In genomic region chr4:7185487-7186030, GRCh38 we compare ENCODE assay signal across 17 cellular contexts. TPM values are rescaled to one million over a fixed set of nuclear protein-coding genes. Genes with fewer than 3 reads are reported as not detected.
"Had no signal": no experiment of that assay in that cellular context is flagged by ENCODE, and none has a peak within 500 bp of the region (broad histone marks: within the 10 kb centered on the region; RNA-seq: fewer than 3 reads in every experiment).

No MANE protein-coding gene starts in this region.

- H3K4me3 ChIP-seq: esophagus muscularis mucosa, SK-N-MC, thoracic aorta, upper lobe of left lung had no signal

- H3K27ac ChIP-seq: esophagus muscularis mucosa, SK-N-MC, thoracic aorta, upper lobe of left lung had no signal

- H3K9me3 ChIP-seq: esophagus muscularis mucosa, thoracic aorta, upper lobe of left lung had no signal

- H3K4me1 ChIP-seq: esophagus muscularis mucosa, upper lobe of left lung had no signal

- H3K4me3 Mint-ChIP-seq: activated T-cell treated with anti-CD3 and anti-CD28 coated beads, Interleukin-2, amount 50 U/mL, for 72 hours; brain; effector memory CD8-positive, alpha-beta T cell; naive thymus-derived CD4-positive, alpha-beta T cell; neural crest cell; T-helper 17 cell had no signal

- H3K4me1 Mint-ChIP-seq: neural crest cell had no signal

- ATAC-seq: activated naive CD4-positive, alpha-beta T cell treated with anti-CD3 and anti-CD28 coated beads, Interleukin-2, amount 50 U/mL, for 72 hours; activated T-cell treated with anti-CD3 and anti-CD28 coated beads, Interleukin-2, amount 50 U/mL, for 72 hours; effector memory CD8-positive, alpha-beta T cell; naive thymus-derived CD4-positive, alpha-beta T cell; T-helper 17 cell had no signal

- H3K36me3 Mint-ChIP-seq: brain; naive thymus-derived CD4-positive, alpha-beta T cell had no signal

- H3K27ac Mint-ChIP-seq: activated naive CD4-positive, alpha-beta T cell treated with anti-CD3 and anti-CD28 coated beads, Interleukin-2, amount 50 U/mL, for 72 hours; activated T-cell treated with anti-CD3 and anti-CD28 coated beads, Interleukin-2, amount 50 U/mL, for 72 hours; brain; effector memory CD8-positive, alpha-beta T cell; naive thymus-derived CD4-positive, alpha-beta T cell; T-helper 17 cell had no signal

- DNase-seq: activated gamma-delta T cell; caudate nucleus; effector memory CD8-positive, alpha-beta T cell; hippocampal formation; left cardiac atrium; naive thymus-derived CD4-positive, alpha-beta T cell; occipital lobe; stimulated activated naive CD4-positive, alpha-beta T cell; T-helper 17 cell; upper lobe of left lung had no signal

- H3K9me3 Mint-ChIP-seq: effector memory CD8-positive, alpha-beta T cell had no signal

- H3K36me3 ChIP-seq: esophagus muscularis mucosa, thoracic aorta, upper lobe of left lung had no signal

RNA-seq across cellular contexts. Expression of gene SORCS2, which starts 6.8 kb away (rescaled TPM):
- total RNA-seq: T-helper 17 cell had no signal
